ENCODE assay signal across 19 cellular contexts in the genomic region with DNA sequence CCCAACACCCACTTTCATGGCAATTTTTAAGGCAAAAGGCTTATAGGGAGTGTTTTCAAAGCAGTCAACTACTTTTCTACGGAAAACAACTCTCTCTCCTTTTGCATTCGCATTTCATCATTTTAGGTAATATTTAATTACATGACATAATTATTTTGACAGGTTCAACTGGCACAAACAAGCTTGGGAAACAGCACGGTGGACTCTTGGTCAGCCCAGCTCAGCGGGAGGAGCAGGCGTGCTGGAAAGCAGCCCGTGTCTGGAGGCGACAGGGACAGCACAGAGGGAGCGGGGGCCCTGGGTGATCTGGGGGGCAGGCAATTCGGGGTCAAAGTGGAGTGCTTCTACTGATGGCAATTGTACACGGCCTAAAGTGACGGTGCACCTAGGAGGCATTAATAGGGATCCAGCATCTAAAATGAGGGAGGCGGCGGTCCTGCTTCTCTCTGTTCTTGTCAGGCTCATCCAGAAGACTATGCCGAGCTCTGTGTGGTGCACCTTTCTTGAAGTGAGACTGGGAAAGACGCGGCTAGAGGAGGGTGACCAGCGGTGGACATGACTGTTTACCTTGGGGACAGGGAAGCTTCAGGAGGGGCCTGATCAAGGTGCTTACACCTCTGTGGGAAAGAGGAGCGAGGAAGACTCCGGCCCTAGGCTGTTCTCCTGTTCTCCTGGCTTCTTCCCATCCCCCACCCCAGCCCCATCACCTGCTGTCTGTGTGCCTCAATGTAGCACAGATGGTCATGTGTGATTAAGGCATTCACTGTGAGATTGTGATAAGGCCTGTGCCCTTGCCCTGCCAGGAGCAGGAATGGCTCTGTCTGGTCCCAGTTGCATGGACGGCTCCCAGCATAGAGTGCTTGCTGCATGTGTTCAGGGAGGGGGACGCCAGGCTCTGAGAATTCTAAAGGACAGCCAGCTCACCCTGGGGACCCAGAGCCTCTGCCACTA. TPM values are rescaled to one million over a fixed set of nuclear protein-coding genes. Genes with fewer than 3 reads are reported as not detected.
A peak's percentile ranks its signal among the peaks of the same experiment; 100 is the strongest.
DNase-seq lines count a peak whose midpoint lies in the region; ATAC-seq and TF ChIP-seq lines count a peak whose summit lies in the region.
"Had no signal": no experiment of that assay in that cellular context is flagged by ENCODE, and none has a peak within 500 bp of the region (broad histone marks: within the 10 kb centered on the region; RNA-seq: fewer than 3 reads in every experiment).

No MANE protein-coding gene starts in this region.

- peak overlapping the region in 3 of 4 donors; percentile 62 to 69 (median 62) for H3K27ac ChIP-seq in body of pancreas
- peak overlapping the region; percentile 79 to 97 (median 87) for H3K27ac ChIP-seq in right lobe of liver
- H3K27ac ChIP-seq in substantia nigra (ENCODE audit: low read depth, low read length, poor library complexity, severe bottlenecking) = peak overlapping the region; percentile 80
- H3K27ac ChIP-seq: coronary artery, epithelial cell of prostate had no signal

- H3K36me3 ChIP-seq in body of pancreas (replicated peaks in 1 of 2; ENCODE audit: insufficient read depth in 1 of 2, low read depth in 2 of 2) (no peaks in the 10 kb centered on the region), right lobe of liver (no peaks in the 10 kb centered on the region)

- no peak overlapping the region for H3K4me3 ChIP-seq in body of pancreas
- no peak overlapping the region for H3K4me3 ChIP-seq in right lobe of liver
- H3K4me3 ChIP-seq: coronary artery had no signal

- no peak for TF ChIP-seq CTCF in body of pancreas (IDR thresholded peaks at IDR 0.05)
- no peak for TF ChIP-seq CTCF in right lobe of liver (IDR thresholded peaks at IDR 0.05)

- peak; percentile 66 for ATAC-seq in body of pancreas
- peak; percentile 85 to 88 (median 85) for ATAC-seq in right lobe of liver
- ATAC-seq in HG03520 (IDR thresholded peaks at IDR 0.05; ENCODE audit: unreplicated experiment) = no peak
- no peak for ATAC-seq in HG02763 (IDR thresholded peaks at IDR 0.05; ENCODE audit: unreplicated experiment)

- H3K4me1 ChIP-seq in body of pancreas (peaks cover 27% of the 10 kb centered on the region), right lobe of liver (peaks cover 0 to 28% (median 13%) of the 10 kb centered on the region in 4 donors)

- WGBS in body of pancreas, 2 donors = 66 to 68% methylated on average over 19 to 21 of the region's 21 CpGs
- WGBS in right lobe of liver (ENCODE audit: insufficient coverage, low coverage, low lambda C conversion rate, missing lambda C conversion rate) = 29% methylated on average over 14 of the region's 21 CpGs

- peak; percentile 73 for DNase-seq in NCI-H82 (lab: John Stamatoyannopoulos, UW)
- DNase-seq in NCI-H82 treated with DMSO at 0.1 percent for 48 hours (lab: John Stamatoyannopoulos, UW; ENCODE audit: unreplicated experiment) = no peak
- peak in 3 of 4 donors; percentile 59 to 67 (median 60) for DNase-seq in body of pancreas
- peak; percentile 85 to 90 (median 89) for DNase-seq in right lobe of liver
- DNase-seq in substantia nigra (lab: John Stamatoyannopoulos, UW) = peak in 39 of 49 donors; percentile 15 to 75 (median 47)
- DNase-seq in dermis blood vessel endothelial cell = no peak
- DNase-seq: activated B cell treated with CpG ODN at 0.5 μM for 24 hours; CD4-positive, alpha-beta T cell; NCI-H1048; NK-92 treated with Interleukin-12 subunit alpha and Interleukin-12 subunit beta, amount 100 ng/mL, for 24 hours; T-helper 1 cell had no signal

- intact Hi-C loops in body of pancreas (cut with DNase I) (no loop called here), right lobe of liver (cut with DNase I) (loop anchor here (10.0 kb wide), 2 partner anchors 63 to 213 kb away; a partner anchor contains a TSS)

- H3K27me3 ChIP-seq in body of pancreas (no peaks in the 10 kb centered on the region), right lobe of liver (no peaks in the 10 kb centered on the region)

- TF ChIP-seq POLR2A in body of pancreas (IDR thresholded peaks at IDR 0.05) = peak in 1 of 3 donors; percentile 8
- TF ChIP-seq POLR2A in right lobe of liver (IDR thresholded peaks at IDR 0.05) = peak; percentile 58

- no peaks in the 10 kb centered on the region for H3K9me3 ChIP-seq in body of pancreas
- no peaks in the 10 kb centered on the region for H3K9me3 ChIP-seq in right lobe of liver

RNA-seq across cellular contexts. Expression of a gene that starts 3.4 kb away (rescaled TPM):
- not detected for total RNA-seq in body of pancreas
- not detected for total RNA-seq in right lobe of liver
- not detected in 2 replicates for total RNA-seq in dermis blood vessel endothelial cell
- total RNA-seq: A673; activated B cell treated with CpG ODN at 0.5 μM for 24 hours; activated T-helper 1 cell treated with anti-CD3 and anti-CD28 coated beads, Interleukin-12 subunit alpha, Interleukin-12 subunit beta, Interleukin-2, Interleukin-4 antibody, amounts not matched to agents 30 ng/mL and 10 ng/mL and 1 ng/mL, durations not matched to agents 14 hours and 24 hours and 36 hours; CD4-positive, alpha-beta T cell; Daoy; glomerular endothelial cell had no signal

RNA-seq across cellular contexts. Expression of a gene that starts 13.1 kb away (rescaled TPM):
- total RNA-seq in body of pancreas (10 to 100 TPM in 1 of 2 donors, 1 to 10 TPM in 1; 4.2 to 21.8 TPM), right lobe of liver (10 to 100 TPM in 3 of 6 experiments, 1 to 10 TPM in 3; 9.2 to 24.8 (median 12.7) TPM), dermis blood vessel endothelial cell (under 0.01 and 0.17 TPM in 2 replicates)
- total RNA-seq: activated B cell treated with CpG ODN at 0.5 μM for 24 hours; activated T-helper 1 cell treated with anti-CD3 and anti-CD28 coated beads, Interleukin-12 subunit alpha, Interleukin-12 subunit beta, Interleukin-2, Interleukin-4 antibody, amounts not matched to agents 30 ng/mL and 10 ng/mL and 1 ng/mL, durations not matched to agents 14 hours and 24 hours and 36 hours; Daoy; glomerular endothelial cell had no signal

RNA-seq across cellular contexts. Expression of a gene that starts 42.5 kb away (rescaled TPM):
- total RNA-seq in body of pancreas (1 to 10 TPM; 2.6 to 3.0 TPM), right lobe of liver (1 to 10 TPM in 5 of 6 experiments, under 1 TPM in 1; 0.88 to 6.8 (median 2.8) TPM), dermis blood vessel endothelial cell (32.0 and 42.1 TPM in 2 replicates)

Comparison
In these comparisons a context has a peak if more than half of its experiments do, and no peak if none do; other contexts are left out.
1. DNase-seq: peak in NCI-H82 (single experiment), body of pancreas (3 of 4), right lobe of liver (3 of 3) and substantia nigra (39 of 49); none in NCI-H82 treated with DMSO at 0.1 percent for 48 hours (single experiment) and dermis blood vessel endothelial cell (single experiment).
2. ATAC-seq: peak in body of pancreas (single experiment) and right lobe of liver (4 of 4); none in HG03520 (single experiment) and HG02763 (single experiment).
3. Peak in every context shown above with its lines, with median percentiles within 50 percentile points of each other: H3K27ac ChIP-seq.